Comparison of ENCODE assay signal across 1 cellular context in the genomic region with DNA sequence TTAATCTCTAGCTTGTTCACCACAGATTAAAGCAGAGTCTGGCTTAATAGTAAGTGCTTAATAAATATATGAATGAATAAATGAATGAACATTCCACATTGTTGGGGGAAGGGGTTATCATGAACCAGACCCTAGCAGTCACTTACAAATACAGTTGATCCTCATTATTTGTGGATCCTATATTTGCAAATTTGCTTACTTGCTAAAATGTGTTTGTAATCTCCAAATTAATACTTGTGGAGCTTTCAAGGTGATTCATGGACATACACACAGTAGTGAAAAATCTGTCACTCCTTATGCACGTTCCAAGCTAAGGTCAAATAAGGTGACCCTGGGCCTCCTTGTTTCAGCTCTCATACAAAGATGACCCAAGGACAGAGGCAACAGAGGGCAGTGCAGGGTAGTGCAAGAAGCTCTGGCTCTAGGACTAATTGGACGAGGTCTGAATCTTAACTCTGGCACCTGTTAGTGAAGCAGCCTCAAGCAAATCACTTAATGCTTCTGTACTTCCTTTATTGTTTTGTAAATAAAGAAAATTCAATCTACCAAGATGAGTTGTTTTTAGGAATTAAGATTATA.
TF ChIP-seq lines count a peak whose summit lies in the region.

No MANE protein-coding gene starts in this region.

TF ChIP-seq in HepG2, 621 proteins besides CTCF, POLR2A, EP300 and RAD21 (continued from another document):
- TF ChIP-seq, protein P1, sequence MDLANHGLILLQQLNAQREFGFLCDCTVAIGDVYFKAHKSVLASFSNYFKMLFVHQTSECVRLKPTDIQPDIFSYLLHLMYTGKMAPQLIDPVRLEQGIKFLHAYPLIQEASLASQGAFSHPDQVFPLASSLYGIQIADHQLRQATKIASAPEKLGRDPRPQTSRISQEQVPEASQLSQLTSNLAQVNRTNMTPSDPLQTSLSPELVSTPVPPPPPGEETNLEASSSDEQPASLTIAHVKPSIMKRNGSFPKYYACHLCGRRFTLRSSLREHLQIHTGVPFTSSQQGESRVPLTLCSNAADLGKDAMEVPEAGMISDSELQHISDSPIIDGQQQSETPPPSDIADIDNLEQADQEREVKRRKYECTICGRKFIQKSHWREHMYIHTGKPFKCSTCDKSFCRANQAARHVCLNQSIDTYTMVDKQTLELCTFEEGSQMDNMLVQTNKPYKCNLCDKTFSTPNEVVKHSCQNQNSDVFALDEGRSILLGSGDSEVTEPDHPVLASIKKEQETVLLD (CRISPR knock-in tag; IDR thresholded peaks at IDR 0.05; ENCODE audit: low read depth): no peak
- TF ChIP-seq HNF4A (CRISPR knock-in tag; IDR thresholded peaks at IDR 0.05) (no peak), ZNF879 (CRISPR knock-in tag; IDR thresholded peaks at IDR 0.05) (no peak), MAFK (conservative IDR thresholded peaks at IDR 0.05 in 1 of 2, IDR thresholded peaks at IDR 0.05 in 1 of 2; ENCODE audit: low read length in 2 of 2) (peak; percentile 50 to 55; a peak in 3 of 4 replicates), HIVEP1 (CRISPR knock-in tag; IDR thresholded peaks at IDR 0.05) (no peak), ZNF225 (CRISPR knock-in tag; IDR thresholded peaks at IDR 0.05) (no peak), MAFF (IDR thresholded peaks at IDR 0.05; ENCODE audit: low read depth, low read length) (peak; percentile 32; the same call in 1 of the 2 replicates), ZBTB26 (CRISPR knock-in tag; IDR thresholded peaks at IDR 0.05; ENCODE audit: borderline replicate concordance) (no peak), FOXJ3 (CRISPR knock-in tag; IDR thresholded peaks at IDR 0.05; ENCODE audit: borderline replicate concordance) (no peak), THRA (CRISPR knock-in tag; IDR thresholded peaks at IDR 0.05; ENCODE audit: borderline replicate concordance) (peak; percentile 62; the same call in 1 of the 2 replicates), ZNF597 (CRISPR knock-in tag; IDR thresholded peaks at IDR 0.05) (no peak), EHMT2 (IDR thresholded peaks at IDR 0.05; ENCODE audit: borderline replicate concordance, low read depth, low read length) (no peak), ZNF550 (CRISPR knock-in tag; IDR thresholded peaks at IDR 0.05; ENCODE audit: borderline replicate concordance) (no peak), ZNF20 (CRISPR knock-in tag; IDR thresholded peaks at IDR 0.05) (no peak), ZNF3 (CRISPR knock-in tag; IDR thresholded peaks at IDR 0.05) (no peak), ZNF761 (CRISPR knock-in tag; conservative IDR thresholded peaks at IDR 0.05) (no peak)
- TF ChIP-seq, protein P2, sequence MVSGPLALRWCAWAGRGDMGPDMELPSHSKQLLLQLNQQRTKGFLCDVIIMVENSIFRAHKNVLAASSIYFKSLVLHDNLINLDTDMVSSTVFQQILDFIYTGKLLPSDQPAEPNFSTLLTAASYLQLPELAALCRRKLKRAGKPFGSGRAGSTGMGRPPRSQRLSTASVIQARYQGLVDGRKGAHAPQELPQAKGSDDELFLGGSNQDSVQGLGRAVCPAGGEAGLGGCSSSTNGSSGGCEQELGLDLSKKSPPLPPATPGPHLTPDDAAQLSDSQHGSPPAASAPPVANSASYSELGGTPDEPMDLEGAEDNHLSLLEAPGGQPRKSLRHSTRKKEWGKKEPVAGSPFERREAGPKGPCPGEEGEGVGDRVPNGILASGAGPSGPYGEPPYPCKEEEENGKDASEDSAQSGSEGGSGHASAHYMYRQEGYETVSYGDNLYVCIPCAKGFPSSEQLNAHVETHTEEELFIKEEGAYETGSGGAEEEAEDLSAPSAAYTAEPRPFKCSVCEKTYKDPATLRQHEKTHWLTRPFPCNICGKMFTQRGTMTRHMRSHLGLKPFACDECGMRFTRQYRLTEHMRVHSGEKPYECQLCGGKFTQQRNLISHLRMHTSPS (CRISPR knock-in tag; IDR thresholded peaks at IDR 0.05; ENCODE audit: low read depth): no peak
- TF ChIP-seq, protein P3, sequence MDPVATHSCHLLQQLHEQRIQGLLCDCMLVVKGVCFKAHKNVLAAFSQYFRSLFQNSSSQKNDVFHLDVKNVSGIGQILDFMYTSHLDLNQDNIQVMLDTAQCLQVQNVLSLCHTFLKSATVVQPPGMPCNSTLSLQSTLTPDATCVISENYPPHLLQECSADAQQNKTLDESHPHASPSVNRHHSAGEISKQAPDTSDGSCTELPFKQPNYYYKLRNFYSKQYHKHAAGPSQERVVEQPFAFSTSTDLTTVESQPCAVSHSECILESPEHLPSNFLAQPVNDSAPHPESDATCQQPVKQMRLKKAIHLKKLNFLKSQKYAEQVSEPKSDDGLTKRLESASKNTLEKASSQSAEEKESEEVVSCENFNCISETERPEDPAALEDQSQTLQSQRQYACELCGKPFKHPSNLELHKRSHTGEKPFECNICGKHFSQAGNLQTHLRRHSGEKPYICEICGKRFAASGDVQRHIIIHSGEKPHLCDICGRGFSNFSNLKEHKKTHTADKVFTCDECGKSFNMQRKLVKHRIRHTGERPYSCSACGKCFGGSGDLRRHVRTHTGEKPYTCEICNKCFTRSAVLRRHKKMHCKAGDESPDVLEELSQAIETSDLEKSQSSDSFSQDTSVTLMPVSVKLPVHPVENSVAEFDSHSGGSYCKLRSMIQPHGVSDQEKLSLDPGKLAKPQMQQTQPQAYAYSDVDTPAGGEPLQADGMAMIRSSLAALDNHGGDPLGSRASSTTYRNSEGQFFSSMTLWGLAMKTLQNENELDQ (CRISPR knock-in tag; IDR thresholded peaks at IDR 0.05; ENCODE audit: borderline replicate concordance): no peak
TF ChIP-seq in HepG2: peak in this region for 3.
